ENCODE assay signal across 1 cellular context in the genomic region with DNA sequence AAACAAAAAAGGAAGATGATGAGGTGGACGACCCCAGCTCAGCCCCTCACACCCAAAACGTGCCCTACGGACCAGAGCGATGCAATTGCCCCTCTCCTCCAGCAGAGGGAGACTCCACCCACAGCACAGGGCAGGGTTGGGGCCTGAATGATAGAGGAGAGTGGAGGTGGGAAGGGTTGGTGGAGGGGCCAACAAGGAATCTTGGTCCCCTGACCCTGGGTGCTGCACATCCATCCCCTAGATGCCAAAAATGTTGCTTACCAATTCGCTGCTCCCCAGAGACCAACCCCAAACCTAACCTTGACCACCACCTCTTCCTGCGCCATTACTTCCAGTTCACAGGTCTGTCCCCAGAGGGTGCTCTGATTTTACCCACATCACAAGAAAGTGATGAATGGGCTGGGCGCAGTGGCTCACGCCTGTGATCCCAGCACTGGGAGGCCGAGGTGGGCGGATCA.
TF ChIP-seq lines count a peak whose summit lies in the region.

No MANE protein-coding gene starts in this region.

TF ChIP-seq in GM12878, 131 proteins besides CTCF, POLR2A, EP300 and RAD21 (continued from another document):
- 0 out of 2 replicates have a peak, but pooled peaks have one; percentile 45 for TF ChIP-seq ZNF592 (IDR thresholded peaks at IDR 0.05)
- TF ChIP-seq RELB (IDR thresholded peaks at IDR 0.05; ENCODE audit: low read depth), result no peak
- TF ChIP-seq ZNF207 (IDR thresholded peaks at IDR 0.05; ENCODE audit: borderline replicate concordance), result peak; percentile 73; the same call in 1 of the 2 replicates
- TF ChIP-seq TCF12 (IDR thresholded peaks at IDR 0.05; ENCODE audit: low read depth, low read length), result 0 out of 2 replicates have a peak, but pooled peaks have one; percentile 9
- TF ChIP-seq ZNF217 (IDR thresholded peaks at IDR 0.05), result peak; percentile 50; the same call in 1 of the 2 replicates
- peak; percentile 80 for TF ChIP-seq SMARCA5 (IDR thresholded peaks at IDR 0.05)
- TF ChIP-seq NBN (IDR thresholded peaks at IDR 0.05), result peak; percentile 82
- TF ChIP-seq ZSCAN29 (IDR thresholded peaks at IDR 0.05), result no peak
- TF ChIP-seq LARP7 (IDR thresholded peaks at IDR 0.05), result peak; percentile 71
- no peak for TF ChIP-seq MYC (IDR thresholded peaks at IDR 0.05; ENCODE audit: insufficient read depth, insufficient read length, insufficient replicate concordance, low read length, severe bottlenecking)
- 0 out of 2 replicates have a peak, but pooled peaks have one; percentile 35 for TF ChIP-seq NR2C1 (IDR thresholded peaks at IDR 0.05)
- TF ChIP-seq ZBED1 (IDR thresholded peaks at IDR 0.05; ENCODE audit: borderline replicate concordance), result no peak
- TF ChIP-seq FOXM1 (IDR thresholded peaks at IDR 0.05; ENCODE audit: low read depth, low read length), result peak; percentile 43
- TF ChIP-seq ZNF384 (IDR thresholded peaks at IDR 0.05; ENCODE audit: borderline replicate concordance, low read depth, low read length), result no peak
- TF ChIP-seq, protein P1, sequence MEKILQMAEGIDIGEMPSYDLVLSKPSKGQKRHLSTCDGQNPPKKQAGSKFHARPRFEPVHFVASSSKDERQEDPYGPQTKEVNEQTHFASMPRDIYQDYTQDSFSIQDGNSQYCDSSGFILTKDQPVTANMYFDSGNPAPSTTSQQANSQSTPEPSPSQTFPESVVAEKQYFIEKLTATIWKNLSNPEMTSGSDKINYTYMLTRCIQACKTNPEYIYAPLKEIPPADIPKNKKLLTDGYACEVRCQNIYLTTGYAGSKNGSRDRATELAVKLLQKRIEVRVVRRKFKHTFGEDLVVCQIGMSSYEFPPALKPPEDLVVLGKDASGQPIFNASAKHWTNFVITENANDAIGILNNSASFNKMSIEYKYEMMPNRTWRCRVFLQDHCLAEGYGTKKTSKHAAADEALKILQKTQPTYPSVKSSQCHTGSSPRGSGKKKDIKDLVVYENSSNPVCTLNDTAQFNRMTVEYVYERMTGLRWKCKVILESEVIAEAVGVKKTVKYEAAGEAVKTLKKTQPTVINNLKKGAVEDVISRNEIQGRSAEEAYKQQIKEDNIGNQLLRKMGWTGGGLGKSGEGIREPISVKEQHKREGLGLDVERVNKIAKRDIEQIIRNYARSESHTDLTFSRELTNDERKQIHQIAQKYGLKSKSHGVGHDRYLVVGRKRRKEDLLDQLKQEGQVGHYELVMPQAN (conservative IDR thresholded peaks at IDR 0.05), result no peak
- TF ChIP-seq, protein P2, sequence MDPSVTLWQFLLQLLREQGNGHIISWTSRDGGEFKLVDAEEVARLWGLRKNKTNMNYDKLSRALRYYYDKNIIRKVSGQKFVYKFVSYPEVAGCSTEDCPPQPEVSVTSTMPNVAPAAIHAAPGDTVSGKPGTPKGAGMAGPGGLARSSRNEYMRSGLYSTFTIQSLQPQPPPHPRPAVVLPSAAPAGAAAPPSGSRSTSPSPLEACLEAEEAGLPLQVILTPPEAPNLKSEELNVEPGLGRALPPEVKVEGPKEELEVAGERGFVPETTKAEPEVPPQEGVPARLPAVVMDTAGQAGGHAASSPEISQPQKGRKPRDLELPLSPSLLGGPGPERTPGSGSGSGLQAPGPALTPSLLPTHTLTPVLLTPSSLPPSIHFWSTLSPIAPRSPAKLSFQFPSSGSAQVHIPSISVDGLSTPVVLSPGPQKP (IDR thresholded peaks at IDR 0.05; ENCODE audit: low read depth, low read length), result no peak
- peak; percentile 82; the same call in 1 of the 2 replicates for TF ChIP-seq RB1 (IDR thresholded peaks at IDR 0.05; ENCODE audit: borderline replicate concordance)
- TF ChIP-seq RELA (IDR thresholded peaks at IDR 0.05; ENCODE audit: borderline replicate concordance, partially characterized antibody), result peak; percentile 36
- TF ChIP-seq IKZF2 (IDR thresholded peaks at IDR 0.05), result peak; percentile 72 to 79
- peak in 1 of 2 experiments; percentile 79; a peak in 2 of 4 replicates for TF ChIP-seq BHLHE40 (IDR thresholded peaks at IDR 0.05; ENCODE audit: borderline replicate concordance in 1 of 2, low read depth in 2 of 2, low read length in 1 of 2)
- TF ChIP-seq NRF1 (conservative IDR thresholded peaks at IDR 0.05; ENCODE audit: low read depth, low read length), result no peak
- TF ChIP-seq YY1 (IDR thresholded peaks at IDR 0.05; ENCODE audit: low read depth, low read length), result peak; percentile 82
- TF ChIP-seq RFX5 (IDR thresholded peaks at IDR 0.05; ENCODE audit: low read depth, low read length), result no peak
- no peak for TF ChIP-seq MTA3 (IDR thresholded peaks at IDR 0.05; ENCODE audit: borderline replicate concordance, low read length)
- TF ChIP-seq ZNF24 (IDR thresholded peaks at IDR 0.05), result 0 out of 2 replicates have a peak, but pooled peaks have one; percentile 42
- TF ChIP-seq SMAD5 (IDR thresholded peaks at IDR 0.05; ENCODE audit: low read depth), result no peak
- TF ChIP-seq GATAD2B (conservative IDR thresholded peaks at IDR 0.05; ENCODE audit: low read depth), result peak; percentile 77
